In the genomic region with DNA sequence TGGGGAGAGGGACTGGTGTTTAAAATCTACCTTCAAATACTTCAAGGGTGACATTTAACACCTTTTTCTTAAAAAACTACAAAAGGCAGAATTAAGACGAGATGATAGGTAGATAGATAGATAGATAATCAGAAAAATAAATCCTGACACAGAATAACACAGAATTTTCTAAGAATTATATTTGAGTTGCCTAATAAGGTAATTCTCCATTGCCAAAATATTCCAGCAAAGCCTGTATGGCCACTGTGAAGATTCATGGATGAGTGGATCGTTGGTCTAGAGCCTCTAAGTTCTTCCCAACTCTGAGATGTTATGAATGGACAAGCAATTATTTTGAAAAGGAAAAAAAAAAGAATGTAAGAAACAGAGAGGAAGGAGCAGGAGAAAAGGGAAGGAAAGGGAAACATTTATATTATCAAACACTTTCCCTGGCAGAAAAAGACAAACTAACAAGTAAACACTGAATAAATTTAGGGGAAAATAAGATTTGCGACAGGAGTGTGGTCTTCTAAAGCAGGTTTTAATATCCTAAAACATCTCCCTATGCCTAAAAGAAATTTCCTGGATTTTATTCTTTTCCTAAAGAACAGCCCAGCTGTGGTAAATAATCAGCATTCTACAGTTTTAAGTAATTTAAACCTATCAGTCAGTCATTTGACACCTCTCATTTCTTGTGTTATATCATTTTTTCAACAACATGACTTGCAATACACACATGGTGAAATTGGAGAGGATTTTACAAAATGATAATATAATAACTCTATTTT, we compare ENCODE assay signal across 13 cellular contexts. TPM values are rescaled to one million over a fixed set of nuclear protein-coding genes. Genes with fewer than 3 reads are reported as not detected.
"Had no signal": no experiment of that assay in that cellular context is flagged by ENCODE, and none has a peak within 500 bp of the region (broad histone marks: within the 10 kb centered on the region; RNA-seq: fewer than 3 reads in every experiment).

No MANE protein-coding gene starts in this region.

- DNase-seq: activated CD4-positive, alpha-beta memory T cell treated with anti-CD3 and anti-CD28 coated beads, Interleukin-2, amount 10 ng/mL, durations not matched to agents 7 days and 5 days; activated CD4-positive, alpha-beta T cell treated with anti-CD3 and anti-CD28 coated beads for 4 hours; activated gamma-delta T cell; activated T-cell treated with anti-CD3 and anti-CD28 coated beads, Interleukin-2, amount 50 U/mL, for 48 hours; erythroblast; naive thymus-derived CD4-positive, alpha-beta T cell; SJCRH30 had no signal

- ATAC-seq: activated naive CD4-positive, alpha-beta T cell treated with anti-CD3 and anti-CD28 coated beads, Interleukin-2, amount 50 U/mL, for 72 hours; gastroesophageal sphincter; naive thymus-derived CD4-positive, alpha-beta T cell; WTC11 had no signal

- H3K27me3 ChIP-seq: gastroesophageal sphincter, SJCRH30 had no signal

- H3K4me3 Mint-ChIP-seq: activated CD4-positive, alpha-beta memory T cell treated with anti-CD3 and anti-CD28 coated beads, Interleukin-2, amount 10 ng/mL, durations not matched to agents 7 days and 5 days; naive thymus-derived CD4-positive, alpha-beta T cell; stimulated activated naive CD8-positive, alpha-beta T cell treated with anti-CD3 and anti-CD28 coated beads, Interleukin-15, Interleukin-2, amounts not matched to agents 100 ng/mL and 50 ng/mL, for 24 hours; WTC11 had no signal

- H3K4me3 ChIP-seq: gastroesophageal sphincter, SJCRH30 had no signal

- H3K27ac Mint-ChIP-seq: activated CD4-positive, alpha-beta memory T cell treated with anti-CD3 and anti-CD28 coated beads, Interleukin-2, amount 10 ng/mL, durations not matched to agents 7 days and 5 days; activated naive CD4-positive, alpha-beta T cell treated with anti-CD3 and anti-CD28 coated beads, Interleukin-2, amount 50 U/mL, for 72 hours; naive thymus-derived CD4-positive, alpha-beta T cell; stimulated activated naive CD8-positive, alpha-beta T cell treated with anti-CD3 and anti-CD28 coated beads, Interleukin-15, Interleukin-2, amounts not matched to agents 100 ng/mL and 50 ng/mL, for 24 hours; WTC11 had no signal

- H3K36me3 Mint-ChIP-seq: activated naive CD4-positive, alpha-beta T cell treated with anti-CD3 and anti-CD28 coated beads, Interleukin-2, amount 50 U/mL, for 72 hours; WTC11 had no signal

- H3K4me1 ChIP-seq: parathyroid adenoma had no signal

- H3K27ac ChIP-seq: parathyroid adenoma, SJCRH30 had no signal

- H3K36me3 ChIP-seq: gastroesophageal sphincter, SJCRH30 had no signal

- H3K4me1 Mint-ChIP-seq: activated CD4-positive, alpha-beta memory T cell treated with anti-CD3 and anti-CD28 coated beads, Interleukin-2, amount 10 ng/mL, durations not matched to agents 7 days and 5 days; naive thymus-derived CD4-positive, alpha-beta T cell; WTC11 had no signal

- H3K9me3 Mint-ChIP-seq: activated CD4-positive, alpha-beta memory T cell treated with anti-CD3 and anti-CD28 coated beads, Interleukin-2, amount 10 ng/mL, durations not matched to agents 7 days and 5 days; activated naive CD4-positive, alpha-beta T cell treated with anti-CD3 and anti-CD28 coated beads, Interleukin-2, amount 50 U/mL, for 72 hours; stimulated activated naive CD8-positive, alpha-beta T cell treated with anti-CD3 and anti-CD28 coated beads, Interleukin-15, Interleukin-2, amounts not matched to agents 100 ng/mL and 50 ng/mL, for 24 hours had no signal

- H3K9me3 ChIP-seq: gastroesophageal sphincter, SJCRH30 had no signal

RNA-seq across cellular contexts. Expression of a gene that starts 7.5 kb away (rescaled TPM):
- total RNA-seq: activated CD4-positive, alpha-beta memory T cell treated with anti-CD3 and anti-CD28 coated beads, Interleukin-2, amount 10 ng/mL, durations not matched to agents 7 days and 5 days; T-helper 2 cell treated with Interferon-gamma antibody and Interleukin-4, amounts not matched to agents 100 ng/mL and 5 ng/mL, for 36 hours had no signal
- polyA plus RNA-seq: naive thymus-derived CD4-positive, alpha-beta T cell had no signal

RNA-seq across cellular contexts. Expression of a gene that starts 32.8 kb away (rescaled TPM):
- total RNA-seq: activated naive CD4-positive, alpha-beta T cell treated with anti-CD3 and anti-CD28 coated beads, Interleukin-2, amount 50 U/mL, for 72 hours; T-helper 2 cell treated with Interferon-gamma antibody and Interleukin-4, amounts not matched to agents 100 ng/mL and 5 ng/mL, for 36 hours had no signal
- polyA plus RNA-seq: naive thymus-derived CD4-positive, alpha-beta T cell had no signal
